Comparison of ENCODE assay signal across 2 cellular contexts in genomic region chr1:234610582-234611152, GRCh38.
A peak's percentile ranks its signal among the peaks of the same experiment; 100 is the strongest.
TF ChIP-seq lines count a peak whose summit lies in the region.

No MANE protein-coding gene starts in this region.

TF ChIP-seq in IMR-90, 13 proteins besides CTCF, POLR2A, EP300 and RAD21:
- peak; percentile 74 for TF ChIP-seq USF2 (IDR thresholded peaks at IDR 0.05; ENCODE audit: low read depth, low read length)
- TF ChIP-seq SMC3 (IDR thresholded peaks at IDR 0.05; ENCODE audit: low read depth, low read length), result peak; percentile 11; the same call in 1 of the 2 replicates
- TF ChIP-seq MXI1 (IDR thresholded peaks at IDR 0.05; ENCODE audit: borderline replicate concordance, low read depth, low read length), result peak; percentile 76
- TF ChIP-seq RCOR1 (IDR thresholded peaks at IDR 0.05; ENCODE audit: insufficient replicate concordance, low read length), result no peak
- TF ChIP-seq NFE2L2 (IDR thresholded peaks at IDR 0.05; ENCODE audit: low read depth, low read length), result peak; percentile 37; the same call in 1 of the 2 replicates
- peak; percentile 76 for TF ChIP-seq MAZ (IDR thresholded peaks at IDR 0.05; ENCODE audit: borderline replicate concordance, low read depth, low read length)
- TF ChIP-seq MAFK (IDR thresholded peaks at IDR 0.05; ENCODE audit: low read depth, low read length), result no peak
- TF ChIP-seq CHD1 (IDR thresholded peaks at IDR 0.05; ENCODE audit: low read depth, low read length), result peak; percentile 96
- TF ChIP-seq BHLHE40 (IDR thresholded peaks at IDR 0.05; ENCODE audit: low read depth, low read length), result peak; percentile 86
- TF ChIP-seq RFX5 (IDR thresholded peaks at IDR 0.05; ENCODE audit: low read depth, low read length), result no peak
- no peak for TF ChIP-seq CEBPB (IDR thresholded peaks at IDR 0.05; ENCODE audit: low read depth, low read length)
- TF ChIP-seq ELK1 (IDR thresholded peaks at IDR 0.05; ENCODE audit: borderline replicate concordance, low read depth, low read length), result no peak
- peak; percentile 26; the same call in 1 of the 2 replicates for TF ChIP-seq FOS (IDR thresholded peaks at IDR 0.05; ENCODE audit: low read depth, low read length)

TF ChIP-seq in endothelial cell of umbilical vein, 7 proteins besides CTCF, POLR2A, EP300 and RAD21:
- no peak for TF ChIP-seq FOS (IDR thresholded peaks at IDR 0.05; ENCODE audit: borderline replicate concordance, insufficient read depth, low read length)
- peak; percentile 70 for TF ChIP-seq POLR2AphosphoS5 (IDR thresholded peaks at IDR 0.05; ENCODE audit: insufficient read depth, low read depth, low read length)
- TF ChIP-seq JUN (IDR thresholded peaks at IDR 0.05; ENCODE audit: borderline replicate concordance, insufficient read depth, insufficient read length, low read depth), result no peak
- no peak for TF ChIP-seq EZH2 (IDR thresholded peaks at IDR 0.05; ENCODE audit: borderline replicate concordance, low read depth, low read length, severe bottlenecking)
- peak; percentile 72 for TF ChIP-seq MAX (IDR thresholded peaks at IDR 0.05; ENCODE audit: insufficient read depth, insufficient read length)
- TF ChIP-seq MYC (IDR thresholded peaks at IDR 0.05; ENCODE audit: low read depth, low read length), result peak; percentile 76
